In genomic region chr15:53564647-53565046, GRCh38 we compare ENCODE assay signal across 23 cellular contexts.
A peak's percentile ranks its signal among the peaks of the same experiment; 100 is the strongest.
DNase-seq lines count a peak whose midpoint lies in the region; ATAC-seq, FAIRE-seq and TF ChIP-seq lines count a peak whose summit lies in the region.
"Had no signal": no experiment of that assay in that cellular context is flagged by ENCODE, and none has a peak within 500 bp of the region (broad histone marks: within the 10 kb centered on the region; RNA-seq: fewer than 3 reads in every experiment).

No MANE protein-coding gene starts in this region.

- TF ChIP-seq RAD21 in A549 (conservative IDR thresholded peaks at IDR 0.05 in 1 of 2, IDR thresholded peaks at IDR 0.05 in 1 of 2) (no peak), IMR-90 (IDR thresholded peaks at IDR 0.05; ENCODE audit: low read length) (no peak)

- H3K23ac ChIP-seq in IMR-90 (ENCODE audit: low read depth, low read length) = no peak overlapping the region

- no peak for TF ChIP-seq EP300 in A549 (IDR thresholded peaks at IDR 0.05)

- H3K27ac Mint-ChIP-seq in progenitor cell of endocrine pancreas = peak overlapping the region; percentile 11
- H3K27ac Mint-ChIP-seq: B cell; CD4-positive, alpha-beta T cell; CD8-positive, alpha-beta T cell had no signal

- no peak for TF ChIP-seq POLR2A in A549 (IDR thresholded peaks at IDR 0.05; ENCODE audit: low read length)
- no peak for TF ChIP-seq POLR2A in IMR-90 (IDR thresholded peaks at IDR 0.05; ENCODE audit: low read depth, low read length)

- no peak overlapping the region for H3K9ac ChIP-seq in IMR-90 (ENCODE audit: low read depth, low read length)
- H3K9ac ChIP-seq: BLaER1 treated with 17β-estradiol and CSF1 and Interleukin-3, amounts not matched to agents 10 nM and 100 nM had no signal

- H3K14ac ChIP-seq in IMR-90 (replicated peaks; ENCODE audit: low read depth, low read length) = no peak overlapping the region

- no peaks in the 10 kb centered on the region for H3K27me3 ChIP-seq in IMR-90 (ENCODE audit: control insufficient read depth, insufficient read depth, low read length)
- no peaks in the 10 kb centered on the region for H3K27me3 ChIP-seq in left ventricle myocardium inferior (ENCODE audit: low read depth)
- H3K27me3 ChIP-seq: BLaER1 treated with 17β-estradiol and CSF1 and Interleukin-3, amounts not matched to agents 10 nM and 100 nM had no signal

- H3K9me3 ChIP-seq in A549 (no peaks in the 10 kb centered on the region), IMR-90 (ENCODE audit: control insufficient read depth, insufficient read depth, low read length) (peaks cover 4% of the 10 kb centered on the region; the same call in 1 of the 2 replicates), left ventricle myocardium inferior (replicated peaks) (no peaks in the 10 kb centered on the region)
- H3K9me3 ChIP-seq: Caco-2 had no signal

- H3K4me1 ChIP-seq in A549 (peaks cover 22% of the 10 kb centered on the region), IMR-90 (ENCODE audit: control insufficient read depth, insufficient read depth, low read length) (no peaks in the 10 kb centered on the region), left ventricle myocardium inferior (no peaks in the 10 kb centered on the region)

- H2AK5ac ChIP-seq in IMR-90 (ENCODE audit: low read depth, low read length) = no peak overlapping the region

- H4K5ac ChIP-seq in IMR-90 (ENCODE audit: low read depth, low read length) = no peak overlapping the region

- BruUV-seq in IMR-90 (replicated peaks; lab: Mats Ljungman, UMichigan) = no TSS peak

- H3K27ac ChIP-seq in A549 = no peak overlapping the region
- H3K27ac ChIP-seq in IMR-90 (ENCODE audit: insufficient read depth, low read length) = no peak overlapping the region
- H3K27ac ChIP-seq in left ventricle myocardium inferior (replicated peaks) = no peak overlapping the region
- H3K27ac ChIP-seq: BLaER1 treated with 17β-estradiol and CSF1 and Interleukin-3, amounts not matched to agents 10 nM and 100 nM; C4-2B had no signal

- H3K4me3 Mint-ChIP-seq in progenitor cell of endocrine pancreas (ENCODE audit: low read depth) = no peak overlapping the region
- H3K4me3 Mint-ChIP-seq: B cell; CD4-positive, alpha-beta T cell; CD8-positive, alpha-beta T cell had no signal

- no peak overlapping the region for H3K4me2 ChIP-seq in A549
- H3K4me2 ChIP-seq in IMR-90 (ENCODE audit: low read depth, low read length) = no peak overlapping the region

- H3K9me3 Mint-ChIP-seq in progenitor cell of endocrine pancreas (ENCODE audit: low read depth) = peaks cover 5% of the 10 kb centered on the region
- H3K9me3 Mint-ChIP-seq: CD4-positive, alpha-beta T cell; CD8-positive, alpha-beta T cell had no signal

- no peak overlapping the region for H2AK9ac ChIP-seq in IMR-90 (replicated peaks; ENCODE audit: low read depth, low read length, poor library complexity)

- H3K4me3 ChIP-seq in A549 = no peak overlapping the region
- H3K4me3 ChIP-seq in IMR-90 (ENCODE audit: insufficient read depth, low read depth, low read length) = no peak overlapping the region
- H3K4me3 ChIP-seq in left ventricle myocardium inferior = no peak overlapping the region
- H3K4me3 ChIP-seq: BLaER1 treated with 17β-estradiol and CSF1 and Interleukin-3, amounts not matched to agents 10 nM and 100 nM had no signal

- no peaks in the 10 kb centered on the region for H3K36me3 ChIP-seq in IMR-90 (ENCODE audit: control insufficient read depth, insufficient read depth, low read length)
- no peaks in the 10 kb centered on the region for H3K36me3 ChIP-seq in left ventricle myocardium inferior
- H3K36me3 ChIP-seq: BLaER1 treated with 17β-estradiol and CSF1 and Interleukin-3, amounts not matched to agents 10 nM and 100 nM had no signal

- H3K79me1 ChIP-seq in IMR-90 (ENCODE audit: low read depth in 1 of 2, low read length in 2 of 2) = no peaks in the 10 kb centered on the region

- in situ Hi-C loops in IMR-90 (cut with MboI; ENCODE audit: low sequenced_read_pairs) = no loop called here
- in situ Hi-C loops in SK-MEL-5 (cut with HindIII; ENCODE audit: low pct_unique_long_range_greater_than_20kb, low sequenced_read_pairs) = no loop called here

- intact Hi-C loops in IMR-90 (cut with micrococcal nuclease) (no loop called here), left ventricle myocardium inferior (cut with micrococcal nuclease) (no loop called here)

- CTCF ChIA-PET in A549 (lab: Yijun Ruan, JAX) = interaction anchor here (0.7 kb wide), 1 partner anchor 15 kb away, joined by 3 read pairs; no protein-coding TSS in a partner anchor
- CTCF ChIA-PET in IMR-90 (lab: Yijun Ruan, JAX) = no interaction called here

- no peak overlapping the region for H2BK120ac ChIP-seq in IMR-90 (ENCODE audit: low read depth, low read length)

- DNase-seq in A549 (ENCODE audit: low read depth in 1 of 2, low spot score in 1 of 2) = no peak
- no peak for DNase-seq in IMR-90
- DNase-seq in SK-MEL-5 (ENCODE audit: low read depth, low spot score) = peak; percentile 12
- no peak for DNase-seq in progenitor cell of endocrine pancreas (ENCODE audit: low spot score, unreplicated experiment)
- no peak for DNase-seq in left ventricle myocardium inferior
- DNase-seq in GM19240 (ENCODE audit: insufficient read length, low spot score) = no peak
- DNase-seq: 8988T; AML-193; Caco-2; Calu3; CD4-positive, alpha-beta T cell; CD8-positive, alpha-beta T cell; DMS79 treated with DMSO at 0.1 percent for 48 hours; GF-D8 had no signal

- no peak overlapping the region for H3K18ac ChIP-seq in IMR-90 (ENCODE audit: low read depth, low read length)

- no peak overlapping the region for H4K91ac ChIP-seq in IMR-90 (ENCODE audit: insufficient read depth, low read depth, low read length)

- dilution Hi-C loops in IMR-90 (cut with HindIII; ENCODE audit: low sequenced_read_pairs, unreplicated experiment) = no loop called here

- peaks cover 4% of the 10 kb centered on the region for H3K36me3 Mint-ChIP-seq in progenitor cell of endocrine pancreas (ENCODE audit: insufficient read depth)
- H3K36me3 Mint-ChIP-seq: CD8-positive, alpha-beta T cell had no signal

- H4K20me1 ChIP-seq in IMR-90 (ENCODE audit: insufficient read depth, low read length) = no peaks in the 10 kb centered on the region
- H4K20me1 ChIP-seq: BLaER1 treated with 17β-estradiol and CSF1 and Interleukin-3, amounts not matched to agents 10 nM and 100 nM had no signal

- 75% methylated on average over 2 of the region's 2 CpGs for WGBS in A549 (ENCODE audit: missing lambda C conversion rate)
- WGBS in IMR-90 (ENCODE audit: extremely low coverage in 2 of 2, insufficient read length in 1 of 2), 2 experiments = no CpG with 5 or more reads among the region's 2 CpGs

- no peak overlapping the region for H3K56ac ChIP-seq in IMR-90 (ENCODE audit: extremely low read depth, insufficient read depth, low read length)

- peak; percentile 36 for FAIRE-seq in A549 (lab: Jason Lieb, UNC)
- FAIRE-seq: A204.1, D721Med, G401.6, GM12891, GM19239 had no signal

- TF ChIP-seq CTCF in A549 (IDR thresholded peaks at IDR 0.05) (no peak), IMR-90 (conservative IDR thresholded peaks at IDR 0.05; ENCODE audit: low read depth, low read length) (no peak), progenitor cell of endocrine pancreas (IDR thresholded peaks at IDR 0.05; ENCODE audit: unreplicated experiment) (no peak), left ventricle myocardium inferior (IDR thresholded peaks at IDR 0.05; ENCODE audit: borderline replicate concordance) (no peak)

- POLR2A ChIA-PET in A549 (lab: Yijun Ruan, JAX) (no interaction called here), IMR-90 (lab: Charles Lee; ENCODE audit: unreplicated experiment) (no interaction called here)

- H2BK15ac ChIP-seq in IMR-90 (ENCODE audit: low read depth, low read length) = no peak overlapping the region

- no peak overlapping the region for H2BK20ac ChIP-seq in IMR-90 (ENCODE audit: low read depth, low read length)

- H2AFZ ChIP-seq in IMR-90 (replicated peaks; ENCODE audit: low read length, poor library complexity) = no peak overlapping the region

- ATAC-seq in A549 (no peak), IMR-90 (ENCODE audit: low read depth) (no peak), HG03097 (IDR thresholded peaks at IDR 0.05; ENCODE audit: low FRiP score, unreplicated experiment) (no peak)
- ATAC-seq: CD8-positive, alpha-beta T cell had no signal

- H3K4me1 Mint-ChIP-seq in progenitor cell of endocrine pancreas (ENCODE audit: low read depth) = peaks cover 46% of the 10 kb centered on the region
- H3K4me1 Mint-ChIP-seq: B cell had no signal

- H3K4ac ChIP-seq in IMR-90 (ENCODE audit: low read depth, low read length) = no peak overlapping the region

- no peaks in the 10 kb centered on the region for H3K27me3 Mint-ChIP-seq in progenitor cell of endocrine pancreas
- H3K27me3 Mint-ChIP-seq: CD4-positive, alpha-beta T cell had no signal

- H2BK5ac ChIP-seq in IMR-90 (ENCODE audit: low read depth, low read length, poor library complexity, severe bottlenecking) = no peak overlapping the region

- H4K8ac ChIP-seq in IMR-90 (ENCODE audit: low read depth in 2 of 2, low read length in 2 of 2) = no peak overlapping the region

- H3K9me1 ChIP-seq in IMR-90 (ENCODE audit: insufficient read depth, low read length) = no peaks in the 10 kb centered on the region

TF ChIP-seq in A549, 52 proteins besides CTCF, POLR2A, EP300 and RAD21:
- no peak for TF ChIP-seq HOXB5 (CRISPR knock-in tag; IDR thresholded peaks at IDR 0.05)
- peak; percentile 33; the same call in 1 of the 2 replicates for TF ChIP-seq HES2 (IDR thresholded peaks at IDR 0.05)
- TF ChIP-seq MAFK (IDR thresholded peaks at IDR 0.05; ENCODE audit: partially characterized antibody) = peak; percentile 63

TF ChIP-seq in IMR-90, 13 proteins besides CTCF, POLR2A, EP300 and RAD21:
- TF ChIP-seq MAFK (IDR thresholded peaks at IDR 0.05; ENCODE audit: low read depth, low read length) = 0 out of 2 replicates have a peak, but pooled peaks have one; percentile 5
- no peak for TF ChIP-seq SMC3 (IDR thresholded peaks at IDR 0.05; ENCODE audit: low read depth, low read length)
- TF ChIP-seq RCOR1 (IDR thresholded peaks at IDR 0.05; ENCODE audit: insufficient replicate concordance, low read length) = no peak
- TF ChIP-seq CEBPB (IDR thresholded peaks at IDR 0.05; ENCODE audit: low read depth, low read length) = no peak
